7 cellular contexts compared by ENCODE assay signal in genomic region chr22:35921777-35922176, GRCh38.
A peak's percentile ranks its signal among the peaks of the same experiment; 100 is the strongest.
DNase-seq lines count a peak whose midpoint lies in the region; ATAC-seq, FAIRE-seq and TF ChIP-seq lines count a peak whose summit lies in the region.

No MANE protein-coding gene starts in this region.

- no peaks in the 10 kb centered on the region for H3K36me3 ChIP-seq in brain microvascular endothelial cell (replicated peaks)

- peak; percentile 73 for TF ChIP-seq CTCF in brain microvascular endothelial cell (IDR thresholded peaks at IDR 0.05; ENCODE audit: low read depth, low read length, missing control alignments)

- H3K4me3 ChIP-seq in brain microvascular endothelial cell (ENCODE audit: low read depth, low read length), result no peak overlapping the region

- H3K27me3 ChIP-seq in brain microvascular endothelial cell (replicated peaks), result no peaks in the 10 kb centered on the region

- no peak for TF ChIP-seq EP300 in Ishikawa (IDR thresholded peaks at IDR 0.05; ENCODE audit: borderline replicate concordance)

- peak overlapping the region; percentile 64 for H3K27ac ChIP-seq in brain microvascular endothelial cell

- no peak for ATAC-seq in HG03159 (IDR thresholded peaks at IDR 0.05; ENCODE audit: unreplicated experiment)

- peak; percentile 93 for TF ChIP-seq RAD21 in Ishikawa (IDR thresholded peaks at IDR 0.05; ENCODE audit: low read depth)

- peak; percentile 89 for DNase-seq in Daoy (ENCODE audit: low read depth)
- DNase-seq in RPMI8226, result peak; percentile 62
- peak; percentile 88 for DNase-seq in brain microvascular endothelial cell
- peak; percentile 19 to 42 for DNase-seq in stimulated activated CD4-positive, alpha-beta T cell treated with anti-CD3 and anti-CD28 coated beads, Interleukin-2, amount 100 ng/mL, for 24 hours

- FAIRE-seq in islet of Langerhans (lab: Jason Lieb, UNC), result peak; percentile 89

- in situ Hi-C loops in brain microvascular endothelial cell (cut with HindIII; ENCODE audit: low pct_ligation_motif_present, low sequenced_read_pairs), result no loop called here

TF ChIP-seq in Ishikawa, 13 proteins besides CTCF, POLR2A, EP300 and RAD21:
- TF ChIP-seq ZBTB7A (IDR thresholded peaks at IDR 0.05; ENCODE audit: low read depth) (no peak), YY1 (IDR thresholded peaks at IDR 0.05; ENCODE audit: low read depth) (no peak), CREB1 (IDR thresholded peaks at IDR 0.05; ENCODE audit: low read depth) (no peak), TEAD4 (IDR thresholded peaks at IDR 0.05) (no peak), NFIC (IDR thresholded peaks at IDR 0.05) (no peak)
- TF ChIP-seq, protein P1, sequence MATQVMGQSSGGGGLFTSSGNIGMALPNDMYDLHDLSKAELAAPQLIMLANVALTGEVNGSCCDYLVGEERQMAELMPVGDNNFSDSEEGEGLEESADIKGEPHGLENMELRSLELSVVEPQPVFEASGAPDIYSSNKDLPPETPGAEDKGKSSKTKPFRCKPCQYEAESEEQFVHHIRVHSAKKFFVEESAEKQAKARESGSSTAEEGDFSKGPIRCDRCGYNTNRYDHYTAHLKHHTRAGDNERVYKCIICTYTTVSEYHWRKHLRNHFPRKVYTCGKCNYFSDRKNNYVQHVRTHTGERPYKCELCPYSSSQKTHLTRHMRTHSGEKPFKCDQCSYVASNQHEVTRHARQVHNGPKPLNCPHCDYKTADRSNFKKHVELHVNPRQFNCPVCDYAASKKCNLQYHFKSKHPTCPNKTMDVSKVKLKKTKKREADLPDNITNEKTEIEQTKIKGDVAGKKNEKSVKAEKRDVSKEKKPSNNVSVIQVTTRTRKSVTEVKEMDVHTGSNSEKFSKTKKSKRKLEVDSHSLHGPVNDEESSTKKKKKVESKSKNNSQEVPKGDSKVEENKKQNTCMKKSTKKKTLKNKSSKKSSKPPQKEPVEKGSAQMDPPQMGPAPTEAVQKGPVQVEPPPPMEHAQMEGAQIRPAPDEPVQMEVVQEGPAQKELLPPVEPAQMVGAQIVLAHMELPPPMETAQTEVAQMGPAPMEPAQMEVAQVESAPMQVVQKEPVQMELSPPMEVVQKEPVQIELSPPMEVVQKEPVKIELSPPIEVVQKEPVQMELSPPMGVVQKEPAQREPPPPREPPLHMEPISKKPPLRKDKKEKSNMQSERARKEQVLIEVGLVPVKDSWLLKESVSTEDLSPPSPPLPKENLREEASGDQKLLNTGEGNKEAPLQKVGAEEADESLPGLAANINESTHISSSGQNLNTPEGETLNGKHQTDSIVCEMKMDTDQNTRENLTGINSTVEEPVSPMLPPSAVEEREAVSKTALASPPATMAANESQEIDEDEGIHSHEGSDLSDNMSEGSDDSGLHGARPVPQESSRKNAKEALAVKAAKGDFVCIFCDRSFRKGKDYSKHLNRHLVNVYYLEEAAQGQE (IDR thresholded peaks at IDR 0.05; ENCODE audit: low read depth), result no peak

Comparison
In these comparisons a context has a peak if more than half of its experiments do, and no peak if none do; other contexts are left out.
1. DNase-seq: peak in every context shown above with its lines; median percentile 89 in Daoy; 88 in brain microvascular endothelial cell; 62 in RPMI8226; 30 in stimulated activated CD4-positive, alpha-beta T cell treated with anti-CD3 and anti-CD28 coated beads, Interleukin-2, amount 100 ng/mL, for 24 hours.